ENCODE assay signal across 8 cellular contexts in genomic region chr12:56153291-56154065, GRCh38. TPM values are rescaled to one million over a fixed set of nuclear protein-coding genes. Genes with fewer than 3 reads are reported as not detected.
DNase-seq lines count a peak whose midpoint lies in the region; ATAC-seq and TF ChIP-seq lines count a peak whose summit lies in the region.

No MANE protein-coding gene starts in this region.

- no peak overlapping the region for H3K27ac ChIP-seq in MM.1S (ENCODE audit: low read length)

- H3K79me2 ChIP-seq in MM.1S (ENCODE audit: low read length), result peaks cover 19% of the 10 kb centered on the region

- H3K4me1 ChIP-seq in Caco-2, result peaks cover 12% of the 10 kb centered on the region
- H3K4me1 ChIP-seq in MM.1S (ENCODE audit: low read length), result peaks cover 17% of the 10 kb centered on the region

- intact Hi-C loops in Caco-2 (cut with micrococcal nuclease; ENCODE audit: unreplicated experiment), result no loop called here

- H4K20me1 ChIP-seq in MM.1S (ENCODE audit: insufficient read depth, low read length), result no peaks in the 10 kb centered on the region

- H3K36me3 ChIP-seq in Caco-2 (ENCODE audit: control insufficient read depth, insufficient read depth, low read length) (peaks cover 1% of the 10 kb centered on the region; the same call in 1 of the 2 replicates), MM.1S (replicated peaks; ENCODE audit: insufficient read depth, low read length) (no peaks in the 10 kb centered on the region)

- no peak for DNase-seq in Caco-2
- DNase-seq in MM.1S, result no peak
- DNase-seq in choroid plexus epithelial cell (ENCODE audit: low read depth), result no peak
- DNase-seq in neural crest cell (ENCODE audit: low read depth, low spot score), result no peak
- no peak for DNase-seq in NCI-H526 (lab: John Stamatoyannopoulos, UW)
- no peak for DNase-seq in D341Med (ENCODE audit: low spot score)
- no peak for DNase-seq in UCSD-AML1 (lab: John Stamatoyannopoulos, UW; ENCODE audit: unreplicated experiment)

- peak overlapping the region; percentile 97 for H3K4me2 ChIP-seq in MM.1S (ENCODE audit: low read depth, low read length)

- H3F3A ChIP-seq in MM.1S (ENCODE audit: insufficient read depth, low read length), result peaks cover 25% of the 10 kb centered on the region

- H3K9me2 ChIP-seq in MM.1S (replicated peaks; ENCODE audit: insufficient read depth, low read length), result no peaks in the 10 kb centered on the region

- H2AFZ ChIP-seq in MM.1S (ENCODE audit: low read length), result peak overlapping the region; percentile 86; the same call in 1 of the 2 replicates

- ATAC-seq in GM18511 (IDR thresholded peaks at IDR 0.05; ENCODE audit: unreplicated experiment), result no peak

- H3K27me3 Mint-ChIP-seq in Caco-2 (ENCODE audit: insufficient read depth, unreplicated experiment), result no peaks in the 10 kb centered on the region
- peaks cover 3% of the 10 kb centered on the region for H3K27me3 Mint-ChIP-seq in neural crest cell (ENCODE audit: low read depth)

- H3K27ac Mint-ChIP-seq in Caco-2 (ENCODE audit: unreplicated experiment) (peak overlapping the region; percentile 98), neural crest cell (ENCODE audit: unreplicated experiment) (peak overlapping the region; percentile 94)

- H3K4me1 Mint-ChIP-seq in Caco-2 (ENCODE audit: low read depth, unreplicated experiment) (peaks cover 20% of the 10 kb centered on the region), neural crest cell (peaks cover 60% of the 10 kb centered on the region)

- peak overlapping the region; percentile 81; the same call in 1 of the 2 replicates for H3K9ac ChIP-seq in MM.1S (ENCODE audit: low read length)

- H3K4me3 Mint-ChIP-seq in Caco-2 (ENCODE audit: unreplicated experiment) (peak overlapping the region; percentile 87), neural crest cell (peak overlapping the region; percentile 98)

- CTCF ChIA-PET in Caco-2 (lab: Charles Lee), result interaction anchor here (0.7 kb wide), 1 partner anchor 53 kb away, joined by 3 read pairs; no protein-coding TSS in a partner anchor

- H3K27me3 ChIP-seq in Caco-2 (replicated peaks; ENCODE audit: control insufficient read depth, insufficient read depth, low read length), result no peaks in the 10 kb centered on the region
- H3K27me3 ChIP-seq in MM.1S (replicated peaks; ENCODE audit: insufficient read depth, low read length), result no peaks in the 10 kb centered on the region

- BruUV-seq in Caco-2 (replicated peaks; lab: Mats Ljungman, UMichigan), result no TSS peak

- H3K36me3 Mint-ChIP-seq in Caco-2 (ENCODE audit: insufficient read depth, unreplicated experiment), result peaks cover 41% of the 10 kb centered on the region
- peaks cover 10% of the 10 kb centered on the region for H3K36me3 Mint-ChIP-seq in neural crest cell (ENCODE audit: low read depth)

- POLR2A ChIA-PET in Caco-2 (lab: Charles Lee), result no interaction called here

- H3K4me3 ChIP-seq in Caco-2 (ENCODE audit: low read depth, low read length) (peak overlapping the region; percentile 73), MM.1S (ENCODE audit: low read length) (peak overlapping the region; percentile 67), choroid plexus epithelial cell (ENCODE audit: low read depth, low read length) (peak overlapping the region; percentile 62)

- H3K9me3 ChIP-seq in Caco-2 (no peaks in the 10 kb centered on the region), MM.1S (replicated peaks; ENCODE audit: insufficient read depth, low read length) (no peaks in the 10 kb centered on the region)

- TF ChIP-seq CTCF in Caco-2 (IDR thresholded peaks at IDR 0.05; ENCODE audit: insufficient read depth in 1 of 2, low read depth in 1 of 2, low read length in 1 of 2, severe bottlenecking in 1 of 2, unreplicated experiment in 1 of 2) (no peak), MM.1S (IDR thresholded peaks at IDR 0.05; ENCODE audit: low read length) (no peak), choroid plexus epithelial cell (conservative IDR thresholded peaks at IDR 0.05; ENCODE audit: low read depth, low read length) (no peak), neural crest cell (conservative IDR thresholded peaks at IDR 0.05) (no peak)

- H3K9me3 Mint-ChIP-seq in Caco-2 (ENCODE audit: unreplicated experiment) (no peaks in the 10 kb centered on the region), neural crest cell (no peaks in the 10 kb centered on the region)

RNA-seq across cellular contexts. Expression of gene MYL6B, which starts 1.1 kb away (rescaled TPM):
- total RNA-seq in Caco-2 (2022) (40.5 and 44.8 TPM in 2 replicates), neural crest cell (178 and 189 TPM in 2 replicates)

RNA-seq across cellular contexts. Expression of gene MYL6, which starts 4.7 kb away (rescaled TPM):
- total RNA-seq in Caco-2 (2022) (960 and 1,174 TPM in 2 replicates), neural crest cell (924 TPM in 2 replicates)

RNA-seq across cellular contexts. Expression of gene ESYT1, which starts 25.4 kb away (rescaled TPM):
- total RNA-seq in Caco-2 (2022) (70.4 and 79.0 TPM in 2 replicates), neural crest cell (118 and 121 TPM in 2 replicates)

RNA-seq across cellular contexts. Expression of gene ZC3H10, which starts 35.4 kb away (rescaled TPM):
- total RNA-seq in Caco-2 (2022), result 3.5 and 4.4 TPM in 2 replicates
- 19.1 and 19.3 TPM in 2 replicates for total RNA-seq in neural crest cell

RNA-seq across cellular contexts. Expression of gene SMARCC2, which starts 35.8 kb away (rescaled TPM):
- 89.1 and 94.8 TPM in 2 replicates for total RNA-seq in Caco-2 (2022)
- total RNA-seq in neural crest cell, result 164 and 172 TPM in 2 replicates
